8 cellular contexts compared by ENCODE assay signal in the genomic region with DNA sequence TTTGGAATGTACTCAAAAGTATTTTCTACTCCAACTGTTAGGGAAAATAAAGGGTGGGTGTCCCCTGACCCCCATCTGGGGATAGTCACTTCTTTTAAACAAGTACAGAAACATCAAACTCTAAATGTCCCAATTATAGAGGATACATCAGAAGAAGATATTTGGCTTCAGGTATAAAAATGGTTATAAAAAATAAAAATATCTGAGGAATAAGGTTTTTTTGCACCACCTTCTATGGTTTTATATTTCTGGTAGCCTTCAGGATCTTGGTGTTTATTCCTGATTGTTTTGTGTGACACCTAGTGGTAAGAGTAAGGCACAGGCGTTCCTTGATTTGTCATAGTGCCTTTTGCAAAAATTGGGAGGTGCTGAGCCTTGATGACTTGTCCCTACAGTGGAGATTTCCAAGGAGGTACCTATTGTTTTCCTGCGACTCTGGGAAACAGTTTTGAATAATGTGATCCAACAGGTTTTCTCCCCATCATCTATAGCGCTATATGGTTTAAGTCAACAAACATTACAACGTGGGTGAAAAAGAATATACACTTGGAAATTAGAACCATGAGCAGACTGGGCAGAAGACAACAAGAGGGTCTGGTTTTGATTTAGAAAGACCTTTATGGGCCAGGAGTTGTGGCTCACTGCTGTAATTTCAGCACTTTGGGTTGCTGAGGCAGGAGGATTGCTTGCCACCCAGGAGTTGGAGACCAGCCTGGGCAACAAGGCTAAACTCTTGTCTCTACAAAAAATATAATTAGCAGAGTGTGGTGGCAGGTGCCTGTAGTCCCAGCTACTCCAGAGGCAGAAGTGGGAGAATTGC. TPM values are rescaled to one million over a fixed set of nuclear protein-coding genes. Genes with fewer than 3 reads are reported as not detected.
DNase-seq lines count a peak whose midpoint lies in the region; ATAC-seq and TF ChIP-seq lines count a peak whose summit lies in the region.

No MANE protein-coding gene starts in this region.

- peaks cover 20 to 36% (median 30%) of the 10 kb centered on the region in 10 experiments for H3K4me1 ChIP-seq in BLaER1 treated with 17β-estradiol and CSF1 and Interleukin-3, amounts not matched to agents 10 nM and 100 nM
- H3K4me1 ChIP-seq in adipocyte (ENCODE audit: control insufficient read depth, insufficient read depth, low read length) = peaks cover 28% of the 10 kb centered on the region

- peak; percentile 78 for TF ChIP-seq CTCF in GM13977 (IDR thresholded peaks at IDR 0.05; ENCODE audit: extremely low read depth, insufficient read depth, missing control alignments)

- H4K20me1 ChIP-seq in BLaER1 treated with 17β-estradiol and CSF1 and Interleukin-3, amounts not matched to agents 10 nM and 100 nM = peaks cover 16 to 17% (median 17%) of the 10 kb centered on the region in 11 experiments; a peak in 21 of 22 replicates

- no peak for ATAC-seq in HG02973 (IDR thresholded peaks at IDR 0.05; ENCODE audit: unreplicated experiment)

- no peaks in the 10 kb centered on the region for H3K9me3 ChIP-seq in BLaER1 treated with 17β-estradiol and CSF1 and Interleukin-3, amounts not matched to agents 10 nM and 100 nM (replicated peaks in 1 of 11)
- H3K9me3 ChIP-seq in adipocyte (ENCODE audit: control insufficient read depth, low read length) = no peaks in the 10 kb centered on the region

- DNase-seq in GM13977 (ENCODE audit: low spot score) = no peak
- DNase-seq in NCI-H2227 treated with DMSO at 0.1 percent for 48 hours (lab: John Stamatoyannopoulos, UW) = peak; percentile 66
- peak; percentile 91 for DNase-seq in adipocyte (ENCODE audit: low read depth)
- peak; percentile 85 for DNase-seq in inferior parietal cortex (ENCODE audit: extremely low spot score)
- DNase-seq in superior temporal gyrus (ENCODE audit: extremely low spot score) = peak; percentile 86
- no peak for DNase-seq in H7

- H3K27ac ChIP-seq in BLaER1 treated with 17β-estradiol and CSF1 and Interleukin-3, amounts not matched to agents 10 nM and 100 nM = peak overlapping the region in 8 of 11 experiments; percentile 38 to 100 (median 99); a peak in 7 of 22 replicates

- in situ Hi-C loops in GM13977 (cut with MboI; ENCODE audit: low pct_unique_long_range_greater_than_20kb, low sequenced_read_pairs, unreplicated experiment) = loop anchor here (25.0 kb wide), 1 partner anchor 745 kb away; no protein-coding TSS in a partner anchor

- peak overlapping the region in 6 of 11 experiments; percentile 98 to 99 (median 98); a peak in 7 of 22 replicates for H3K9ac ChIP-seq in BLaER1 treated with 17β-estradiol and CSF1 and Interleukin-3, amounts not matched to agents 10 nM and 100 nM
- peak overlapping the region; percentile 100 for H3K9ac ChIP-seq in adipocyte (ENCODE audit: low read length)

- peak overlapping the region in 2 of 10 experiments; percentile 91 to 97; a peak in 3 of 20 replicates for H3K4me3 ChIP-seq in BLaER1 treated with 17β-estradiol and CSF1 and Interleukin-3, amounts not matched to agents 10 nM and 100 nM
- H3K4me3 ChIP-seq in adipocyte (ENCODE audit: low read length) (no peak overlapping the region), H7 (ENCODE audit: insufficient read depth, low read depth, low read length) (no peak overlapping the region)

- peak overlapping the region; percentile 87 to 98 (median 92) for H3K4me2 ChIP-seq in BLaER1 treated with 17β-estradiol and CSF1 and Interleukin-3, amounts not matched to agents 10 nM and 100 nM

- no peaks in the 10 kb centered on the region for H3K27me3 ChIP-seq in BLaER1 treated with 17β-estradiol and CSF1 and Interleukin-3, amounts not matched to agents 10 nM and 100 nM
- H3K27me3 ChIP-seq in adipocyte (replicated peaks; ENCODE audit: control insufficient read depth, insufficient read depth, low read length) (no peaks in the 10 kb centered on the region), H7 (ENCODE audit: control insufficient read depth, insufficient read depth, low read length) (no peaks in the 10 kb centered on the region; the same call in 1 of the 2 replicates)

- H3K36me3 ChIP-seq in BLaER1 treated with 17β-estradiol and CSF1 and Interleukin-3, amounts not matched to agents 10 nM and 100 nM = peaks cover 17% of the 10 kb centered on the region in 11 experiments
- H3K36me3 ChIP-seq in adipocyte (ENCODE audit: control insufficient read depth, insufficient read depth, low read length, severe bottlenecking) = peaks cover 17% of the 10 kb centered on the region
- H3K36me3 ChIP-seq in H7 (replicated peaks; ENCODE audit: control insufficient read depth, insufficient read depth, low read length) = peaks cover 13% of the 10 kb centered on the region

RNA-seq across cellular contexts. Expression of gene NFKBIA, which starts 2.5 kb away (rescaled TPM):
- total RNA-seq in H7 (2014; rRNA removed; shearing (Covaris generic)) = 49.2 and 64.3 TPM in 2 replicates

Comparison
In these comparisons a context has a peak if more than half of its experiments do, and no peak if none do; other contexts are left out.
1. DNase-seq: peak in NCI-H2227 treated with DMSO at 0.1 percent for 48 hours (single experiment), adipocyte (single experiment), inferior parietal cortex (single experiment) and superior temporal gyrus (single experiment); none in GM13977 (single experiment) and H7 (single experiment).